ENCODE assay signal across 3 cellular contexts in the genomic region with DNA sequence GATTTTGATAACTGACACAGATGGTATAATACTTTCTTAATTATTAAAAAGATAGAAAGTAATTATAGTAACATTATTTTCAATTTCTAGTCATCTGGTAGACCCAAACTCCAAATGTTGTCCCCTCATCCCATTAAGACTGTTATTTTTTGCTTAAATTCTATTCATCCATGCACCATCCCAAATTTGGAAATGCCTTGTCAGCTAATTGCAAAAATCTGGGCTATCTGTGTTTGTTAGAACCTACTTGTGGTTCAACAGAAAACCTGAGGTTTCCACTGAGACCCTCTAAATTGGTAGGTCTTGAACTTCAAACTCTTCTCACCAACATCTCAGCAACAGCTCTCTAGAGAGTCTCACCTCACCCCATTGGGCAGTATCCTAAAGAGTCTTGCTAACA.
TF ChIP-seq lines count a peak whose summit lies in the region.

No MANE protein-coding gene starts in this region.

TF ChIP-seq in A549, 52 proteins besides CTCF, POLR2A, EP300 and RAD21:
- no peak for TF ChIP-seq FOSL2 (IDR thresholded peaks at IDR 0.05)
- TF ChIP-seq FOSL2 (CRISPR knock-in tag; IDR thresholded peaks at IDR 0.05), result no peak
- peak; percentile 31 for TF ChIP-seq MAFK (IDR thresholded peaks at IDR 0.05; ENCODE audit: partially characterized antibody)

TF ChIP-seq in IMR-90, 13 proteins besides CTCF, POLR2A, EP300 and RAD21:
- TF ChIP-seq MAFK (IDR thresholded peaks at IDR 0.05; ENCODE audit: low read depth, low read length), result peak; percentile 83
- TF ChIP-seq NFE2L2 (IDR thresholded peaks at IDR 0.05; ENCODE audit: low read depth, low read length), result no peak

TF ChIP-seq in H1, 55 proteins besides CTCF, POLR2A, EP300 and RAD21:
- TF ChIP-seq TAF1 (IDR thresholded peaks at IDR 0.05; ENCODE audit: low read depth, low read length), result no peak
- TF ChIP-seq, protein P1, sequence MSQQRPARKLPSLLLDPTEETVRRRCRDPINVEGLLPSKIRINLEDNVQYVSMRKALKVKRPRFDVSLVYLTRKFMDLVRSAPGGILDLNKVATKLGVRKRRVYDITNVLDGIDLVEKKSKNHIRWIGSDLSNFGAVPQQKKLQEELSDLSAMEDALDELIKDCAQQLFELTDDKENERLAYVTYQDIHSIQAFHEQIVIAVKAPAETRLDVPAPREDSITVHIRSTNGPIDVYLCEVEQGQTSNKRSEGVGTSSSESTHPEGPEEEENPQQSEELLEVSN (IDR thresholded peaks at IDR 0.05), result no peak
- TF ChIP-seq TAF7 (optimal IDR thresholded peaks at IDR 0.05; ENCODE audit: borderline replicate concordance, low read depth, low read length), result no peak
- TF ChIP-seq CEBPB (IDR thresholded peaks at IDR 0.05; ENCODE audit: low read depth, low read length), result no peak
- TF ChIP-seq CTBP2 (IDR thresholded peaks at IDR 0.05; ENCODE audit: borderline replicate concordance, insufficient read depth, insufficient read length, low read length), result no peak
- TF ChIP-seq HDAC6 (IDR thresholded peaks at IDR 0.05; ENCODE audit: low read depth, low read length), result no peak
- no peak for TF ChIP-seq GABPA (IDR thresholded peaks at IDR 0.05; ENCODE audit: borderline replicate concordance, insufficient read depth, low read length)
- no peak for TF ChIP-seq MAX (IDR thresholded peaks at IDR 0.05)
- no peak for TF ChIP-seq ATF2 (IDR thresholded peaks at IDR 0.05; ENCODE audit: low read length)
- no peak for TF ChIP-seq EGR1 (IDR thresholded peaks at IDR 0.05; ENCODE audit: borderline replicate concordance, low read depth, low read length)
- TF ChIP-seq SRF (IDR thresholded peaks at IDR 0.05; ENCODE audit: low read depth, low read length), result no peak
- no peak for TF ChIP-seq JUND (IDR thresholded peaks at IDR 0.05; ENCODE audit: low read length)
- no peak for TF ChIP-seq CHD1 (IDR thresholded peaks at IDR 0.05; ENCODE audit: low read depth, low read length)
- no peak for TF ChIP-seq CHD2 (IDR thresholded peaks at IDR 0.05; ENCODE audit: low read length)
- no peak for TF ChIP-seq RXRA (IDR thresholded peaks at IDR 0.05; ENCODE audit: insufficient read depth, low read depth, low read length)
- TF ChIP-seq RBBP5 (IDR thresholded peaks at IDR 0.05; ENCODE audit: borderline replicate concordance, low read depth, low read length), result no peak
